In the genomic region with DNA sequence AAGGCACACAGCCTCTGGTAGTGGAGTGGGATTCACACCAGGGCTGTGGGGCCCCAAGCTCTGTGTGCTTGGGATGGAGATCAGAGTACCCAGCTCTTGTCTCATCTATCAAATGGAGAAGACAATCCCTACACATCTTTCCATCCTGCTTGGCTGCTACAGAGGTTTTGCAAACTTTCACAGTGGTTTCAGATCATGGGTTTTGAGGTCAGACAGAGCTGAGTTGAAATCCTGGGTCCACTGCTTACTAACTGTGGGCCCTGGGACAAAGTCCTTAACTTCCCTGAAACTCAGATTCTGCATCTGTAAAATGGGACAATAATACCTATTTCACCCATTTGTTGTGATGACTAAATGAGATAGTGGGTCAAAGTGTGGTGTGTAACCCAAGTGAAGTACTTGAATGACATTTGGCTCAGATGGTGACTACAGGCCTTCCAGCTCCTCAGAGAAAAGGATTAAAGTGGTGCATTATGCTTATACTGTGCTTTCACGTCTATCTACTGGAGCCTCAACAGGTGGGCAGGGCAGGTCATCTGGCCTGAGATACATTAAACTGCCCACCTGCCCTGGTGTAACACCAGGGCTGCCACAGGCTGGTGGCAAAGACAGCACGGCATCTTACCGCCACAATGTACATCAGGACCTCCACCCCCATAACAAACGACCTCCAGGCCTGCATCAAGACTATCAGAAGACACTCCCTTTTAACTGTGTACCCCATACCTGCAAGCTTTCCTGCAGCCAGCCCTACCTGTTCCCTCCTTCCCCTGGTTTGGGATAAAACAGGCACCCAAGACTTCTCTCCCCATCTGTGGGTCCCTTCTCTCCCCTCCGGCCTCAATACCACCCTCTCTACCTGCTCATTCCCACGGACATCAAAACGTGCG, we compare ENCODE assay signal across 10 cellular contexts. TPM values are rescaled to one million over a fixed set of nuclear protein-coding genes. Genes with fewer than 3 reads are reported as not detected.
DNase-seq lines count a peak whose midpoint lies in the region; ATAC-seq, FAIRE-seq and TF ChIP-seq lines count a peak whose summit lies in the region.
"Had no signal": no experiment of that assay in that cellular context is flagged by ENCODE, and none has a peak within 500 bp of the region (broad histone marks: within the 10 kb centered on the region; RNA-seq: fewer than 3 reads in every experiment).

No MANE protein-coding gene starts in this region.

- FAIRE-seq in HepG2 (lab: Jason Lieb, UNC), result no peak

- DNase-seq in HepG2 (ENCODE audit: low spot score) (no peak), right lobe of liver (no peak), naive B cell (no peak), gastrocnemius medialis (no peak), NCI-H1417 treated with DMSO at 0.1 percent for 48 hours (lab: John Stamatoyannopoulos, UW) (no peak), body of pancreas (no peak)
- no peak for DNase-seq in activated T-helper 1 cell treated with anti-CD3 and anti-CD28 coated beads, Interleukin-12 subunit alpha, Interleukin-12 subunit beta, Interleukin-2, Interleukin-4 antibody, amounts not matched to agents 30 ng/mL and 10 ng/mL and 1 ng/mL, durations not matched to agents 14 hours and 24 hours and 36 hours (ENCODE audit: low spot score)
- DNase-seq in stimulated activated CD4-positive, alpha-beta T cell treated with anti-CD3 and anti-CD28 coated beads, Interleukin-12 subunit alpha, Interleukin-12 subunit beta, amount 100 ng/mL, for 4 hours, result no peak
- DNase-seq: stimulated activated CD4-positive, alpha-beta T cell treated with anti-CD3 and anti-CD28 coated beads, Interleukin-1b, Interleukin-23, amount 100 ng/mL, for 48 hours; T1000 had no signal

- H3K27me3 ChIP-seq in HepG2 (ENCODE audit: control insufficient read depth in 1 of 2, insufficient read depth in 2 of 2, low read length in 2 of 2) (peaks cover 2 to 17% of the 10 kb centered on the region in 2 experiments; a peak in 2 of 5 replicates), right lobe of liver (no peaks in the 10 kb centered on the region), gastrocnemius medialis (no peaks in the 10 kb centered on the region), body of pancreas (no peaks in the 10 kb centered on the region)

- H3K9me3 Mint-ChIP-seq in activated T-helper 1 cell treated with anti-CD3 and anti-CD28 coated beads, Interleukin-12 subunit alpha, Interleukin-12 subunit beta, Interleukin-2, Interleukin-4 antibody, amounts not matched to agents 30 ng/mL and 10 ng/mL and 1 ng/mL, durations not matched to agents 14 hours and 24 hours and 36 hours, result peaks cover 3% of the 10 kb centered on the region
- H3K9me3 Mint-ChIP-seq in naive B cell, result no peaks in the 10 kb centered on the region

- peaks cover 17% of the 10 kb centered on the region for H3K4me1 ChIP-seq in HepG2 (ENCODE audit: insufficient read depth, low read length)
- peaks cover 0 to 5% (median 0%) of the 10 kb centered on the region in 4 donors for H3K4me1 ChIP-seq in right lobe of liver
- H3K4me1 ChIP-seq in gastrocnemius medialis, result peaks cover 10 to 11% of the 10 kb centered on the region in 2 donors
- H3K4me1 ChIP-seq in body of pancreas, result peaks cover 13% of the 10 kb centered on the region

- in situ Hi-C loops in HepG2 (cut with HindIII; ENCODE audit: extremely low pct_ligation_motif_present, low pct_unique_long_range_greater_than_20kb), result no loop called here
- in situ Hi-C loops in gastrocnemius medialis (cut with MboI; ENCODE audit: low sequenced_read_pairs in 4 of 4), result loop anchor here in 2 of 4 donors (25.0 kb wide), 1 partner anchor 165 kb away; no protein-coding TSS in a partner anchor

- ATAC-seq in HepG2, result no peak
- ATAC-seq in right lobe of liver, result no peak
- ATAC-seq in naive B cell (ENCODE audit: low read depth in 2 of 2), result no peak
- no peak for ATAC-seq in gastrocnemius medialis
- ATAC-seq in body of pancreas, result no peak

- H3K4me3 ChIP-seq in HepG2 (replicated peaks in 1 of 3; ENCODE audit: insufficient read depth in 1 of 3, low read depth in 2 of 3, low read length in 3 of 3) (no peak overlapping the region), right lobe of liver (no peak overlapping the region), gastrocnemius medialis (no peak overlapping the region), body of pancreas (no peak overlapping the region)

- no peak for TF ChIP-seq POLR2A in HepG2 (IDR thresholded peaks at IDR 0.05; ENCODE audit: insufficient read depth in 1 of 2, low read depth in 2 of 2, low read length in 2 of 2)
- TF ChIP-seq POLR2A in right lobe of liver (IDR thresholded peaks at IDR 0.05), result no peak
- no peak for TF ChIP-seq POLR2A in gastrocnemius medialis (IDR thresholded peaks at IDR 0.05)
- no peak for TF ChIP-seq POLR2A in body of pancreas (IDR thresholded peaks at IDR 0.05)

- TF ChIP-seq CTCF in HepG2 (CRISPR knock-in tag; IDR thresholded peaks at IDR 0.05) (no peak), right lobe of liver (IDR thresholded peaks at IDR 0.05) (no peak), gastrocnemius medialis (IDR thresholded peaks at IDR 0.05 in 4 of 5, conservative IDR thresholded peaks at IDR 0.05 in 1 of 5) (no peak), body of pancreas (IDR thresholded peaks at IDR 0.05) (no peak)

- CTCF ChIA-PET in HepG2 (lab: Yijun Ruan, JAX; ENCODE audit: low intra/inter-chr PET ratio, low total read pairs), result no interaction called here

- no peak overlapping the region for H2AFZ ChIP-seq in HepG2 (ENCODE audit: low read length)

- peaks cover 87% of the 10 kb centered on the region for H3K4me1 Mint-ChIP-seq in activated T-helper 1 cell treated with anti-CD3 and anti-CD28 coated beads, Interleukin-12 subunit alpha, Interleukin-12 subunit beta, Interleukin-2, Interleukin-4 antibody, amounts not matched to agents 30 ng/mL and 10 ng/mL and 1 ng/mL, durations not matched to agents 14 hours and 24 hours and 36 hours (ENCODE audit: low read depth)
- H3K4me1 Mint-ChIP-seq in naive B cell, result peaks cover 40 to 63% (median 58%) of the 10 kb centered on the region in 3 donors

- H3K36me3 ChIP-seq in HepG2 (replicated peaks in 1 of 2; ENCODE audit: control insufficient read depth in 1 of 2, insufficient read depth in 2 of 2, low read length in 2 of 2) (no peaks in the 10 kb centered on the region), right lobe of liver (no peaks in the 10 kb centered on the region), gastrocnemius medialis (no peaks in the 10 kb centered on the region), body of pancreas (replicated peaks in 1 of 2; ENCODE audit: insufficient read depth in 1 of 2, low read depth in 2 of 2) (no peaks in the 10 kb centered on the region)

- H3K79me2 ChIP-seq in HepG2 (ENCODE audit: insufficient read depth, low read length), result no peaks in the 10 kb centered on the region

- TF ChIP-seq RAD21 in HepG2 (CRISPR knock-in tag; IDR thresholded peaks at IDR 0.05), result no peak

- no peaks in the 10 kb centered on the region for H3K9me3 ChIP-seq in HepG2 (ENCODE audit: low read length)
- H3K9me3 ChIP-seq in right lobe of liver, result no peaks in the 10 kb centered on the region
- H3K9me3 ChIP-seq in gastrocnemius medialis, result no peaks in the 10 kb centered on the region
- H3K9me3 ChIP-seq in body of pancreas, result no peaks in the 10 kb centered on the region

- peak overlapping the region; percentile 89 for H3K4me3 Mint-ChIP-seq in activated T-helper 1 cell treated with anti-CD3 and anti-CD28 coated beads, Interleukin-12 subunit alpha, Interleukin-12 subunit beta, Interleukin-2, Interleukin-4 antibody, amounts not matched to agents 30 ng/mL and 10 ng/mL and 1 ng/mL, durations not matched to agents 14 hours and 24 hours and 36 hours
- H3K4me3 Mint-ChIP-seq in naive B cell, result peak overlapping the region; percentile 75 to 95 (median 86)

- no peak overlapping the region for H3K4me2 ChIP-seq in HepG2 (ENCODE audit: low read depth, low read length)

- no peak for TF ChIP-seq EP300 in HepG2 (IDR thresholded peaks at IDR 0.05; ENCODE audit: low read depth in 2 of 2, low read length in 2 of 2)
- TF ChIP-seq EP300 in HepG2 (CRISPR knock-in tag; IDR thresholded peaks at IDR 0.05; ENCODE audit: borderline replicate concordance), result no peak

- peak overlapping the region; percentile 96 for H3K27ac Mint-ChIP-seq in activated T-helper 1 cell treated with anti-CD3 and anti-CD28 coated beads, Interleukin-12 subunit alpha, Interleukin-12 subunit beta, Interleukin-2, Interleukin-4 antibody, amounts not matched to agents 30 ng/mL and 10 ng/mL and 1 ng/mL, durations not matched to agents 14 hours and 24 hours and 36 hours
- peak overlapping the region; percentile 41 to 98 (median 74) for H3K27ac Mint-ChIP-seq in naive B cell

- intact Hi-C loops in HepG2 (cut with micrococcal nuclease; ENCODE audit: unreplicated experiment) (loop anchor here (2.0 to 5.0 kb wide), 2 partner anchors 35 to 51 kb away; partner anchors contain the start of gene PHF19), right lobe of liver (cut with DNase I) (loop anchor here in 1 of 2 donors (10.0 kb wide), 1 partner anchor 53 kb away; the partner anchor contains the start of gene PHF19), gastrocnemius medialis (cut with DNase I; ENCODE audit: low total_unique reads) (loop anchor here (2.0 kb wide), 1 partner anchor 59 kb away; no protein-coding TSS in a partner anchor), body of pancreas (cut with DNase I) (loop anchor here (5.0 kb wide), 1 partner anchor 50 kb away; the partner anchor contains the start of gene PHF19)
- intact Hi-C loops in activated T-helper 1 cell treated with anti-CD3 and anti-CD28 coated beads, Interleukin-12 subunit alpha, Interleukin-12 subunit beta, Interleukin-2, Interleukin-4 antibody, amounts not matched to agents 30 ng/mL and 10 ng/mL and 1 ng/mL, durations not matched to agents 14 hours and 24 hours and 36 hours (cut with micrococcal nuclease), result loop anchor here (1.0 to 10.0 kb wide), 4 partner anchors 9 to 427 kb away; partner anchors contain the start of gene CNTRL

- no peaks in the 10 kb centered on the region for H3K27me3 Mint-ChIP-seq in activated T-helper 1 cell treated with anti-CD3 and anti-CD28 coated beads, Interleukin-12 subunit alpha, Interleukin-12 subunit beta, Interleukin-2, Interleukin-4 antibody, amounts not matched to agents 30 ng/mL and 10 ng/mL and 1 ng/mL, durations not matched to agents 14 hours and 24 hours and 36 hours (ENCODE audit: insufficient read depth)
- no peaks in the 10 kb centered on the region for H3K27me3 Mint-ChIP-seq in naive B cell

- no peak overlapping the region for H3K27ac ChIP-seq in HepG2 (ENCODE audit: extremely low read length, insufficient read depth, low read length)
- no peak overlapping the region for H3K27ac ChIP-seq in right lobe of liver
- no peak overlapping the region for H3K27ac ChIP-seq in gastrocnemius medialis
- peak overlapping the region in 2 of 4 donors; percentile 43 to 44 for H3K27ac ChIP-seq in body of pancreas

- H4K20me1 ChIP-seq in HepG2 (ENCODE audit: insufficient read depth, low read length), result no peaks in the 10 kb centered on the region

- H3K9ac ChIP-seq in HepG2 (ENCODE audit: insufficient read depth, low read depth, low read length), result no peak overlapping the region

- POLR2A ChIA-PET in HepG2 (lab: Yijun Ruan, JAX), result no interaction called here

- peaks cover 42% of the 10 kb centered on the region for H3K36me3 Mint-ChIP-seq in activated T-helper 1 cell treated with anti-CD3 and anti-CD28 coated beads, Interleukin-12 subunit alpha, Interleukin-12 subunit beta, Interleukin-2, Interleukin-4 antibody, amounts not matched to agents 30 ng/mL and 10 ng/mL and 1 ng/mL, durations not matched to agents 14 hours and 24 hours and 36 hours (ENCODE audit: low read depth)
- no peaks in the 10 kb centered on the region for H3K36me3 Mint-ChIP-seq in naive B cell

- WGBS in HepG2 (ENCODE audit: low lambda C conversion rate), result 46% methylated on average over 6 of the region's 8 CpGs
- 44% methylated on average over 4 of the region's 8 CpGs for WGBS in right lobe of liver (ENCODE audit: insufficient coverage, low coverage, low lambda C conversion rate, missing lambda C conversion rate)
- WGBS in body of pancreas, 2 donors, result 48 to 54% methylated on average over 6 to 8 of the region's 8 CpGs

- no TSS peak for BruUV-seq in HepG2 (replicated peaks; lab: Mats Ljungman, UMichigan)

RNA-seq across cellular contexts. Expression of gene TRAF1, which starts 0.8 kb away (rescaled TPM):
- total RNA-seq in HepG2 (2016; rRNA removed; fragmentation: Illumina TruSeq; extraction: Trizol) (0.11 and 0.44 TPM in 2 replicates), right lobe of liver (1 to 10 TPM in 5 of 6 experiments, under 1 TPM in 1; 0.99 to 2.5 (median 2.1) TPM), gastrocnemius medialis (1 to 10 TPM in 1 of 4 donors, under 1 TPM in 3; 0.42 to 1.6 (median 0.77) TPM), body of pancreas (1 to 10 TPM; 4.4 to 8.2 TPM)
- total RNA-seq in HepG2 (2016; cell fraction: cytosol; rRNA removed; fragmentation: Illumina TruSeq; extraction: Trizol; ENCODE audit: low read depth), result 0.09 and 0.10 TPM in 2 replicates
- 0.25 and 0.39 TPM in 2 replicates for total RNA-seq in HepG2 (2016; cell fraction: insoluble cytoplasmic fraction; rRNA removed; fragmentation: Illumina TruSeq; extraction: Trizol)
- total RNA-seq in HepG2 (2016; cell fraction: membrane; rRNA removed; fragmentation: Illumina TruSeq; extraction: Trizol), result 0.09 and 0.21 TPM in 2 replicates
- 0.75 and 0.87 TPM in 2 replicates for total RNA-seq in HepG2 (2016; cell fraction: nucleus; rRNA removed; fragmentation: Illumina TruSeq; extraction: Trizol)
- polyA plus RNA-seq in HepG2 (2011; rRNA removed) (1.0 and 1.8 TPM in 2 replicates), naive B cell (ENCODE audit: low read depth in 6 of 6) (under 1 TPM; 0.34 to 0.97 (median 0.72) TPM)
- 0.48 and 0.60 TPM in 2 replicates for polyA plus RNA-seq in HepG2 (2011; cell fraction: cytosol; rRNA removed)
- polyA plus RNA-seq in HepG2 (2011; cell fraction: nucleus; rRNA removed), result 5.5 and 7.6 TPM in 2 replicates
- 0.59 and 0.96 TPM in 2 replicates for polyA plus RNA-seq in HepG2 (2012)
- 0.07 and 0.10 TPM in 2 replicates for polyA plus RNA-seq in HepG2 (2016; cell fraction: cytosol; fragmentation: Illumina TruSeq; extraction: Trizol; ENCODE audit: low read depth)
- polyA plus RNA-seq in HepG2 (2016; cell fraction: insoluble cytoplasmic fraction; fragmentation: Illumina TruSeq; extraction: Trizol; ENCODE audit: low read depth), result 0.19 and 0.26 TPM in 2 replicates
- polyA plus RNA-seq in HepG2 (2016; cell fraction: membrane; fragmentation: Illumina TruSeq; extraction: Trizol; ENCODE audit: low read depth), result 0.09 and 0.19 TPM in 2 replicates
- 2.2 TPM in 2 replicates for polyA plus RNA-seq in HepG2 (2016; cell fraction: nucleus; fragmentation: Illumina TruSeq; extraction: Trizol; ENCODE audit: insufficient read depth, low read depth)
- polyA minus RNA-seq in HepG2 (2011; rRNA and poly(A)+ RNA removed; ENCODE audit: low replicate concordance), result 0.91 and 1.4 TPM in 2 replicates
- polyA minus RNA-seq in HepG2 (2011; cell fraction: cytosol; rRNA and poly(A)+ RNA removed), result 0.09 and 0.20 TPM in 2 replicates
- 3.5 and 3.7 TPM in 2 replicates for polyA minus RNA-seq in HepG2 (2011; cell fraction: nucleus; rRNA and poly(A)+ RNA removed)
- total RNA-seq in activated T-helper 1 cell treated with anti-CD3 and anti-CD28 coated beads, Interleukin-12 subunit alpha, Interleukin-12 subunit beta, Interleukin-2, Interleukin-4 antibody, amounts not matched to agents 30 ng/mL and 10 ng/mL and 1 ng/mL, durations not matched to agents 14 hours and 24 hours and 36 hours, result 136 and 138 TPM in 2 replicates

RNA-seq across cellular contexts. Expression of gene PHF19, which starts 50.4 kb away (rescaled TPM):
- total RNA-seq in HepG2 (2016; rRNA removed; fragmentation: Illumina TruSeq; extraction: Trizol) (38.9 and 41.3 TPM in 2 replicates), right lobe of liver (1 to 10 TPM; 2.2 to 8.0 (median 5.2) TPM), gastrocnemius medialis (10 to 100 TPM in 2 of 4 donors, 1 to 10 TPM in 2; 9.2 to 12.5 (median 10.8) TPM), body of pancreas (1 to 10 TPM; 5.4 to 6.9 TPM)
- 37.4 and 48.9 TPM in 2 replicates for total RNA-seq in HepG2 (2016; cell fraction: cytosol; rRNA removed; fragmentation: Illumina TruSeq; extraction: Trizol; ENCODE audit: low read depth)
- 37.1 and 41.5 TPM in 2 replicates for total RNA-seq in HepG2 (2016; cell fraction: insoluble cytoplasmic fraction; rRNA removed; fragmentation: Illumina TruSeq; extraction: Trizol)
- 43.2 and 56.9 TPM in 2 replicates for total RNA-seq in HepG2 (2016; cell fraction: membrane; rRNA removed; fragmentation: Illumina TruSeq; extraction: Trizol)
- total RNA-seq in HepG2 (2016; cell fraction: nucleus; rRNA removed; fragmentation: Illumina TruSeq; extraction: Trizol), result 34.7 and 40.7 TPM in 2 replicates
- polyA plus RNA-seq in HepG2 (2011; rRNA removed) (25.5 and 29.7 TPM in 2 replicates), naive B cell (ENCODE audit: low read depth in 6 of 6) (1 to 10 TPM in 5 of 6 donors, under 1 TPM in 1; 0.26 to 5.4 (median 3.5) TPM)
- 20.2 and 33.0 TPM in 2 replicates for polyA plus RNA-seq in HepG2 (2011; cell fraction: cytosol; rRNA removed)
- 61.0 and 76.3 TPM in 2 replicates for polyA plus RNA-seq in HepG2 (2011; cell fraction: nucleus; rRNA removed)
- polyA plus RNA-seq in HepG2 (2012), result 20.3 and 24.3 TPM in 2 replicates
- polyA plus RNA-seq in HepG2 (2016; cell fraction: cytosol; fragmentation: Illumina TruSeq; extraction: Trizol; ENCODE audit: low read depth), result 79.2 and 107 TPM in 2 replicates
- 42.2 and 45.3 TPM in 2 replicates for polyA plus RNA-seq in HepG2 (2016; cell fraction: insoluble cytoplasmic fraction; fragmentation: Illumina TruSeq; extraction: Trizol; ENCODE audit: low read depth)
- 66.8 and 74.2 TPM in 2 replicates for polyA plus RNA-seq in HepG2 (2016; cell fraction: membrane; fragmentation: Illumina TruSeq; extraction: Trizol; ENCODE audit: low read depth)
- polyA plus RNA-seq in HepG2 (2016; cell fraction: nucleus; fragmentation: Illumina TruSeq; extraction: Trizol; ENCODE audit: insufficient read depth, low read depth), result 60.4 and 66.8 TPM in 2 replicates
- polyA minus RNA-seq in HepG2 (2011; rRNA and poly(A)+ RNA removed; ENCODE audit: low replicate concordance), result 67.2 and 159 TPM in 2 replicates
- 15.8 and 17.7 TPM in 2 replicates for polyA minus RNA-seq in HepG2 (2011; cell fraction: cytosol; rRNA and poly(A)+ RNA removed)
- 34.7 and 42.2 TPM in 2 replicates for polyA minus RNA-seq in HepG2 (2011; cell fraction: nucleus; rRNA and poly(A)+ RNA removed)
- total RNA-seq in activated T-helper 1 cell treated with anti-CD3 and anti-CD28 coated beads, Interleukin-12 subunit alpha, Interleukin-12 subunit beta, Interleukin-2, Interleukin-4 antibody, amounts not matched to agents 30 ng/mL and 10 ng/mL and 1 ng/mL, durations not matched to agents 14 hours and 24 hours and 36 hours, result 134 and 142 TPM in 2 replicates

Comparison
In these comparisons a context has a peak if more than half of its experiments do, and no peak if none do; other contexts are left out.
1. RNA of gene TRAF1, which starts 0.8 kb away (total RNA-seq): 136 to 138 TPM in activated T-helper 1 cell treated with anti-CD3 and anti-CD28 coated beads, Interleukin-12 subunit alpha, Interleukin-12 subunit beta, Interleukin-2, Interleukin-4 antibody, amounts not matched to agents 30 ng/mL and 10 ng/mL and 1 ng/mL, durations not matched to agents 14 hours and 24 hours and 36 hours; 4.4 to 8.2 TPM in body of pancreas, 0.99 to 2.5 TPM in right lobe of liver, 0.42 to 1.6 TPM in gastrocnemius medialis and 0.09 to 0.87 TPM in HepG2; every median in the first group is over 10 times any median in the second.